In genomic region chr13:106797081-106797640, GRCh38 we compare ENCODE assay signal across 12 cellular contexts.
A peak's percentile ranks its signal among the peaks of the same experiment; 100 is the strongest.
DNase-seq lines count a peak whose midpoint lies in the region; ATAC-seq and TF ChIP-seq lines count a peak whose summit lies in the region.
"Had no signal": no experiment of that assay in that cellular context is flagged by ENCODE, and none has a peak within 500 bp of the region (broad histone marks: within the 10 kb centered on the region; RNA-seq: fewer than 3 reads in every experiment).

No MANE protein-coding gene starts in this region.

- H4K20me1 ChIP-seq in OCI-LY3 (ENCODE audit: insufficient read depth, low read length), result no peaks in the 10 kb centered on the region
- no peaks in the 10 kb centered on the region for H4K20me1 ChIP-seq in neural progenitor cell (ENCODE audit: low read depth)

- intact Hi-C loops in Caco-2 (cut with micrococcal nuclease; ENCODE audit: unreplicated experiment), result no loop called here

- H3K4me2 ChIP-seq in OCI-LY3 (ENCODE audit: low read length) (peak overlapping the region; percentile 13; the same call in 1 of the 2 replicates), neural progenitor cell (peak overlapping the region; percentile 67)

- peak overlapping the region; percentile 45 for H3K4me3 Mint-ChIP-seq in Caco-2 (ENCODE audit: unreplicated experiment)
- H3K4me3 Mint-ChIP-seq in endothelial cell (ENCODE audit: unreplicated experiment), result no peak overlapping the region
- peak overlapping the region; percentile 73 for H3K4me3 Mint-ChIP-seq in neural progenitor cell

- H3K36me3 ChIP-seq in Caco-2 (ENCODE audit: control insufficient read depth, insufficient read depth, low read length), result no peaks in the 10 kb centered on the region
- H3K36me3 ChIP-seq in OCI-LY3 (replicated peaks; ENCODE audit: low read depth, low read length), result no peaks in the 10 kb centered on the region
- no peaks in the 10 kb centered on the region for H3K36me3 ChIP-seq in neural progenitor cell

- no peak for TF ChIP-seq CTCF in Caco-2 (IDR thresholded peaks at IDR 0.05; ENCODE audit: insufficient read depth in 1 of 2, low read depth in 1 of 2, low read length in 1 of 2, severe bottlenecking in 1 of 2, unreplicated experiment in 1 of 2)
- TF ChIP-seq CTCF in OCI-LY3 (IDR thresholded peaks at IDR 0.05; ENCODE audit: low read depth, low read length), result no peak
- no peak for TF ChIP-seq CTCF in endothelial cell (IDR thresholded peaks at IDR 0.05; ENCODE audit: unreplicated experiment)
- TF ChIP-seq CTCF in neural progenitor cell (IDR thresholded peaks at IDR 0.05), result no peak

- H3K4me1 ChIP-seq in Caco-2, result 0 out of 2 replicates have a peak, but pooled peaks cover 9% of the 10 kb centered on the region
- H3K4me1 ChIP-seq in OCI-LY3 (ENCODE audit: low read length), result peaks cover 7% of the 10 kb centered on the region
- peaks cover 76% of the 10 kb centered on the region for H3K4me1 ChIP-seq in neural progenitor cell

- no peaks in the 10 kb centered on the region for H3K9me3 Mint-ChIP-seq in Caco-2 (ENCODE audit: unreplicated experiment)
- no peaks in the 10 kb centered on the region for H3K9me3 Mint-ChIP-seq in endothelial cell (ENCODE audit: unreplicated experiment)
- H3K9me3 Mint-ChIP-seq in neural progenitor cell, result no peaks in the 10 kb centered on the region
- H3K9me3 Mint-ChIP-seq: CD8-positive, alpha-beta T cell had no signal

- no TSS peak for BruUV-seq in Caco-2 (replicated peaks; lab: Mats Ljungman, UMichigan)

- POLR2A ChIA-PET in Caco-2 (lab: Charles Lee), result no interaction called here

- no peak overlapping the region for H3K9ac ChIP-seq in OCI-LY3 (ENCODE audit: low read length)
- no peak overlapping the region for H3K9ac ChIP-seq in neural progenitor cell

- H3K27me3 Mint-ChIP-seq in Caco-2 (ENCODE audit: insufficient read depth, unreplicated experiment), result no peaks in the 10 kb centered on the region
- no peaks in the 10 kb centered on the region for H3K27me3 Mint-ChIP-seq in endothelial cell (ENCODE audit: unreplicated experiment)
- H3K27me3 Mint-ChIP-seq in neural progenitor cell (ENCODE audit: insufficient read depth, low read depth), result peaks cover 7% of the 10 kb centered on the region

- H3K27ac Mint-ChIP-seq in Caco-2 (ENCODE audit: unreplicated experiment) (no peak overlapping the region), endothelial cell (ENCODE audit: unreplicated experiment) (peak overlapping the region; percentile 90), neural progenitor cell (peak overlapping the region; percentile 83)
- H3K27ac Mint-ChIP-seq: CD8-positive, alpha-beta T cell had no signal

- 0 out of 2 replicates have a peak overlapping the region, but pooled peaks have one; percentile 58 for H2AFZ ChIP-seq in OCI-LY3 (ENCODE audit: low read depth, low read length)
- no peak overlapping the region for H2AFZ ChIP-seq in neural progenitor cell (replicated peaks)

- no peaks in the 10 kb centered on the region for H3K36me3 Mint-ChIP-seq in Caco-2 (ENCODE audit: insufficient read depth, unreplicated experiment)
- H3K36me3 Mint-ChIP-seq in endothelial cell (ENCODE audit: low read depth, unreplicated experiment), result no peaks in the 10 kb centered on the region
- peaks cover 2% of the 10 kb centered on the region for H3K36me3 Mint-ChIP-seq in neural progenitor cell
- H3K36me3 Mint-ChIP-seq: CD8-positive, alpha-beta T cell had no signal

- CTCF ChIA-PET in Caco-2 (lab: Charles Lee), result no interaction called here

- H3K4me3 ChIP-seq in Caco-2 (ENCODE audit: low read depth, low read length), result no peak overlapping the region
- H3K4me3 ChIP-seq in OCI-LY3 (ENCODE audit: low read length), result no peak overlapping the region
- peak overlapping the region; percentile 25 for H3K4me3 ChIP-seq in neural progenitor cell

- peaks cover 65% of the 10 kb centered on the region for H3F3A ChIP-seq in neural progenitor cell (ENCODE audit: low read depth)

- no peaks in the 10 kb centered on the region for H3K9me3 ChIP-seq in Caco-2
- no peaks in the 10 kb centered on the region for H3K9me3 ChIP-seq in OCI-LY3 (ENCODE audit: insufficient read depth, low read length)
- no peaks in the 10 kb centered on the region for H3K9me3 ChIP-seq in neural progenitor cell (ENCODE audit: low read depth)

- H3K79me2 ChIP-seq in OCI-LY3 (ENCODE audit: low read length) (no peaks in the 10 kb centered on the region), neural progenitor cell (ENCODE audit: low read depth) (no peaks in the 10 kb centered on the region)

- H3K27me3 ChIP-seq in Caco-2 (replicated peaks; ENCODE audit: control insufficient read depth, insufficient read depth, low read length) (no peaks in the 10 kb centered on the region), OCI-LY3 (ENCODE audit: low read depth, low read length) (no peaks in the 10 kb centered on the region), neural progenitor cell (no peaks in the 10 kb centered on the region)

- H3K27ac ChIP-seq in OCI-LY3 (ENCODE audit: low read length) (no peak overlapping the region), neural progenitor cell (peak overlapping the region; percentile 97)

- DNase-seq in Caco-2 (no peak), endothelial cell (ENCODE audit: low spot score) (no peak), neural progenitor cell (ENCODE audit: low spot score) (no peak), SIG-M5 treated with dmso at 0.1 percent for 504 hours (lab: John Stamatoyannopoulos, UW; ENCODE audit: unreplicated experiment) (no peak), hippocampal formation (lab: John Stamatoyannopoulos, UW) (no peak)
- DNase-seq: CD8-positive, alpha-beta T cell; EL; IMR-90; NCI-H1436; NCI-H524 treated with DMSO at 0.1 percent for 48 hours had no signal

- no peak for ATAC-seq in GM18909 (IDR thresholded peaks at IDR 0.05; ENCODE audit: poor library complexity, unreplicated experiment)
- ATAC-seq: CD8-positive, alpha-beta T cell had no signal

- H3K4me1 Mint-ChIP-seq in Caco-2 (ENCODE audit: low read depth, unreplicated experiment) (peaks cover 6% of the 10 kb centered on the region), endothelial cell (ENCODE audit: unreplicated experiment) (peaks cover 49% of the 10 kb centered on the region), neural progenitor cell (peaks cover 42% of the 10 kb centered on the region)
